ENCODE assay signal across 15 cellular contexts in the genomic region with DNA sequence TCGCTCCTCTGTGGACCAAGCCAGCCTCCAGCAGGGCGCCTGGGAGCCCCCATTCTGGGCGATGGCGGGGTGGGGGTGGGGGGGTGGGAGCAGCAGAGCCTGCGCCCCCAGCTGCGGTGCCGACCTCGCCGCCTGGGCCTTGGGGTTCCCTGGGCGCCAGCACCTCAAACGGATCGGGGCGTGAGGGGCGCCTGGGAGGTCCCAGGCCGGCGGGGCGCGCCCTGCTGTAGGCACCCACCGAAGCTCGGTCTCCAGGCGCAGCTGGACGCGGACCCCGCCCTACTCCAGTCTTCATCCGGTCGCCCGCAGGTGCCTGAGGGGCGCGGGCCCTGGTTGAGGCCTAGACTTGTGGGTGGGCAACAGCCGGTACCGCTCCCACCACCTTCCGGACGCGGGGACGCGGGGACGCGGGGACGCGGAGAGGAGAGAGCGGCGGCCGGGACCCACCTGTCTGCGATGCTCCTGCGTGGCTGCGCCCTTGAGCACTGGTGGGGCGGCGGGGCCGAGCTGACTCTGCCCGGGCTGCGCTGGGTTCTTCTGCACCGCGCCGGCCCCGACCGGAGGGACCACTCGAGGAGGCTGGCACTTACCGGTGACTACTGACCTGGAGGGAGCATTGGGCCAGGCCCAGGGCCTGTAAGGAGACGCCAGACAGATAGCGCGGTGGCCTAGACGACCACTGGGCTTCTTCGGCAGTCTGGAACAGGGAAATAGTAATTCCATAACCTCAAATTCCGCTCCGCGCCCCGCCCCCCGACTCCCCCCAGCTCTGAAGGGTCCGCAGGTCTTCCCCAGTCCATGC. TPM values are rescaled to one million over a fixed set of nuclear protein-coding genes. Genes with fewer than 3 reads are reported as not detected.
DNase-seq lines count a peak whose midpoint lies in the region; ATAC-seq and TF ChIP-seq lines count a peak whose summit lies in the region.
"Had no signal": no experiment of that assay in that cellular context is flagged by ENCODE, and none has a peak within 500 bp of the region (broad histone marks: within the 10 kb centered on the region; RNA-seq: fewer than 3 reads in every experiment).

No MANE protein-coding gene starts in this region.

- peaks cover 61% of the 10 kb centered on the region for H3K27me3 Mint-ChIP-seq in activated CD4-positive, alpha-beta T cell treated with anti-CD3 and anti-CD28 coated beads, Interleukin-2, amount 10 ng/mL, durations not matched to agents 24 days and 14 days
- H3K27me3 Mint-ChIP-seq in activated T-helper 17 cell treated with anti-CD3 and anti-CD28 coated beads, Interleukin-2, amount 50 U/mL, for 72 hours = peaks cover 19% of the 10 kb centered on the region

- H3K27me3 ChIP-seq in colonic mucosa = peaks cover 14% of the 10 kb centered on the region
- H3K27me3 ChIP-seq: right lobe of liver had no signal

- no peak for DNase-seq in activated CD4-positive, alpha-beta T cell treated with anti-CD3 and anti-CD28 coated beads, Interleukin-2, amount 10 ng/mL, durations not matched to agents 24 days and 14 days
- DNase-seq in activated CD4-positive, alpha-beta T cell treated with anti-CD3 and anti-CD28 coated beads for 48 hours = no peak
- DNase-seq in islet precursor cell (peak; percentile 49), COLO829 (ENCODE audit: low spot score) (no peak), colonic mucosa (no peak)
- no peak for DNase-seq in stimulated activated effector memory CD8-positive, alpha-beta T cell treated with anti-CD3 and anti-CD28 coated beads, Interleukin-12 subunit alpha, Interleukin-12 subunit beta, amount 100 ng/mL, for 72 hours (ENCODE audit: low spot score in 2 of 2)
- DNase-seq: activated CD8-positive, alpha-beta T cell treated with anti-CD3 and anti-CD28 coated beads for 36 hours; GF-D8; NCI-H1092 treated with DMSO at 0.1 percent for 48 hours; NCI-H510A; right lobe of liver had no signal

- intact Hi-C loops in activated CD4-positive, alpha-beta T cell treated with anti-CD3 and anti-CD28 coated beads, Interleukin-2, amount 10 ng/mL, durations not matched to agents 24 days and 14 days (cut with micrococcal nuclease) = no loop called here
- intact Hi-C loops in colonic mucosa (cut with DNase I) = no loop called here

- no peak for TF ChIP-seq CTCF in colonic mucosa (IDR thresholded peaks at IDR 0.05)

- no peaks in the 10 kb centered on the region for H3K9me3 ChIP-seq in colonic mucosa
- H3K9me3 ChIP-seq: right lobe of liver had no signal

- no peaks in the 10 kb centered on the region for H3K36me3 Mint-ChIP-seq in activated CD4-positive, alpha-beta T cell treated with anti-CD3 and anti-CD28 coated beads, Interleukin-2, amount 10 ng/mL, durations not matched to agents 24 days and 14 days (ENCODE audit: low read depth)
- no peaks in the 10 kb centered on the region for H3K36me3 Mint-ChIP-seq in activated T-helper 17 cell treated with anti-CD3 and anti-CD28 coated beads, Interleukin-2, amount 50 U/mL, for 72 hours (ENCODE audit: low read depth)
- H3K36me3 Mint-ChIP-seq in stimulated activated effector memory CD8-positive, alpha-beta T cell treated with anti-CD3 and anti-CD28 coated beads, Interleukin-12 subunit alpha, Interleukin-12 subunit beta, amount 100 ng/mL, for 72 hours = no peaks in the 10 kb centered on the region
- H3K36me3 Mint-ChIP-seq: activated naive CD4-positive, alpha-beta T cell treated with anti-CD3 and anti-CD28 coated beads, Interleukin-2, amount 50 U/mL, for 72 hours had no signal

- H3K4me1 ChIP-seq in colonic mucosa = peaks cover 4% of the 10 kb centered on the region
- H3K4me1 ChIP-seq: right lobe of liver had no signal

- peak overlapping the region; percentile 34 for H3K4me3 Mint-ChIP-seq in activated CD4-positive, alpha-beta T cell treated with anti-CD3 and anti-CD28 coated beads, Interleukin-2, amount 10 ng/mL, durations not matched to agents 24 days and 14 days
- peak overlapping the region; percentile 78 for H3K4me3 Mint-ChIP-seq in activated T-helper 17 cell treated with anti-CD3 and anti-CD28 coated beads, Interleukin-2, amount 50 U/mL, for 72 hours
- peak overlapping the region; percentile 71 for H3K4me3 Mint-ChIP-seq in stimulated activated effector memory CD8-positive, alpha-beta T cell treated with anti-CD3 and anti-CD28 coated beads, Interleukin-12 subunit alpha, Interleukin-12 subunit beta, amount 100 ng/mL, for 72 hours

- ATAC-seq in activated T-helper 17 cell treated with anti-CD3 and anti-CD28 coated beads, Interleukin-2, amount 50 U/mL, for 72 hours (replicated peaks) = no peak
- ATAC-seq in stimulated activated effector memory CD8-positive, alpha-beta T cell treated with anti-CD3 and anti-CD28 coated beads, Interleukin-12 subunit alpha, Interleukin-12 subunit beta, amount 100 ng/mL, for 72 hours = no peak
- ATAC-seq in GM21723 (IDR thresholded peaks at IDR 0.05; ENCODE audit: unreplicated experiment) = no peak
- ATAC-seq: activated CD8-positive, alpha-beta T cell treated with anti-CD3 and anti-CD28 coated beads for 36 hours; HepG2 had no signal

- peaks cover 4% of the 10 kb centered on the region for H3K4me1 Mint-ChIP-seq in activated CD4-positive, alpha-beta T cell treated with anti-CD3 and anti-CD28 coated beads, Interleukin-2, amount 10 ng/mL, durations not matched to agents 24 days and 14 days
- peaks cover 11% of the 10 kb centered on the region for H3K4me1 Mint-ChIP-seq in activated T-helper 17 cell treated with anti-CD3 and anti-CD28 coated beads, Interleukin-2, amount 50 U/mL, for 72 hours
- peaks cover 14% of the 10 kb centered on the region for H3K4me1 Mint-ChIP-seq in stimulated activated effector memory CD8-positive, alpha-beta T cell treated with anti-CD3 and anti-CD28 coated beads, Interleukin-12 subunit alpha, Interleukin-12 subunit beta, amount 100 ng/mL, for 72 hours

- H3K27ac ChIP-seq in colonic mucosa = no peak overlapping the region
- H3K27ac ChIP-seq: right lobe of liver had no signal

- H3K27ac Mint-ChIP-seq in activated CD4-positive, alpha-beta T cell treated with anti-CD3 and anti-CD28 coated beads, Interleukin-2, amount 10 ng/mL, durations not matched to agents 24 days and 14 days = no peak overlapping the region
- H3K27ac Mint-ChIP-seq in activated T-helper 17 cell treated with anti-CD3 and anti-CD28 coated beads, Interleukin-2, amount 50 U/mL, for 72 hours = no peak overlapping the region
- no peak overlapping the region for H3K27ac Mint-ChIP-seq in stimulated activated effector memory CD8-positive, alpha-beta T cell treated with anti-CD3 and anti-CD28 coated beads, Interleukin-12 subunit alpha, Interleukin-12 subunit beta, amount 100 ng/mL, for 72 hours
- H3K27ac Mint-ChIP-seq: activated CD8-positive, alpha-beta T cell treated with anti-CD3 and anti-CD28 coated beads for 36 hours; activated naive CD4-positive, alpha-beta T cell treated with anti-CD3 and anti-CD28 coated beads, Interleukin-2, amount 50 U/mL, for 72 hours had no signal

- no peak overlapping the region for H3K4me3 ChIP-seq in colonic mucosa

- no peaks in the 10 kb centered on the region for H3K36me3 ChIP-seq in colonic mucosa
- H3K36me3 ChIP-seq: right lobe of liver had no signal

- H3K9me3 Mint-ChIP-seq in activated CD4-positive, alpha-beta T cell treated with anti-CD3 and anti-CD28 coated beads, Interleukin-2, amount 10 ng/mL, durations not matched to agents 24 days and 14 days = no peaks in the 10 kb centered on the region
- no peaks in the 10 kb centered on the region for H3K9me3 Mint-ChIP-seq in activated T-helper 17 cell treated with anti-CD3 and anti-CD28 coated beads, Interleukin-2, amount 50 U/mL, for 72 hours
- no peaks in the 10 kb centered on the region for H3K9me3 Mint-ChIP-seq in stimulated activated effector memory CD8-positive, alpha-beta T cell treated with anti-CD3 and anti-CD28 coated beads, Interleukin-12 subunit alpha, Interleukin-12 subunit beta, amount 100 ng/mL, for 72 hours
- H3K9me3 Mint-ChIP-seq: activated CD8-positive, alpha-beta T cell treated with anti-CD3 and anti-CD28 coated beads for 36 hours; activated naive CD4-positive, alpha-beta T cell treated with anti-CD3 and anti-CD28 coated beads, Interleukin-2, amount 50 U/mL, for 72 hours had no signal

- H3K9ac ChIP-seq in colonic mucosa (ENCODE audit: low read depth in 2 of 2, low read length in 2 of 2) = no peak overlapping the region

RNA-seq across cellular contexts. Expression of gene KCP, which starts 5.5 kb away (rescaled TPM):
- 0.09 and 0.17 TPM in 2 replicates for total RNA-seq in activated CD4-positive, alpha-beta T cell treated with anti-CD3 and anti-CD28 coated beads, Interleukin-2, amount 10 ng/mL, durations not matched to agents 24 days and 14 days
- 1 to 10 TPM in 1 of 2 donors, under 1 TPM in 1; 0.09 to 1.0 TPM for total RNA-seq in activated T-helper 17 cell treated with anti-CD3 and anti-CD28 coated beads, Interleukin-2, amount 50 U/mL, for 72 hours
- 1 to 10 TPM in 1 of 2 donors, under 1 TPM in 1; 0.64 to 1.1 TPM for total RNA-seq in colonic mucosa
- total RNA-seq: activated CD8-positive, alpha-beta T cell treated with anti-CD3 and anti-CD28 coated beads for 36 hours had no signal

RNA-seq across cellular contexts. Expression of gene IRF5, which starts 21.7 kb away (rescaled TPM):
- 16.2 and 18.6 TPM in 2 replicates for total RNA-seq in activated CD4-positive, alpha-beta T cell treated with anti-CD3 and anti-CD28 coated beads, Interleukin-2, amount 10 ng/mL, durations not matched to agents 24 days and 14 days
- total RNA-seq in activated T-helper 17 cell treated with anti-CD3 and anti-CD28 coated beads, Interleukin-2, amount 50 U/mL, for 72 hours = 10 to 100 TPM; 22.5 to 25.4 TPM
- total RNA-seq in colonic mucosa = 1 to 10 TPM; 5.0 to 9.7 TPM

RNA-seq across cellular contexts. Expression of gene ATP6V1F, which starts 53.4 kb away (rescaled TPM):
- 127 and 132 TPM in 2 replicates for total RNA-seq in activated CD4-positive, alpha-beta T cell treated with anti-CD3 and anti-CD28 coated beads, Interleukin-2, amount 10 ng/mL, durations not matched to agents 24 days and 14 days
- 100 to 1,000 TPM in 1 of 2 donors, 10 to 100 TPM in 1; 69.9 to 127 TPM for total RNA-seq in activated T-helper 17 cell treated with anti-CD3 and anti-CD28 coated beads, Interleukin-2, amount 50 U/mL, for 72 hours
- 100 to 1,000 TPM in 1 of 2 donors, 10 to 100 TPM in 1; 94.4 to 105 TPM for total RNA-seq in colonic mucosa
